1 cellular context compared by ENCODE assay signal in the genomic region with DNA sequence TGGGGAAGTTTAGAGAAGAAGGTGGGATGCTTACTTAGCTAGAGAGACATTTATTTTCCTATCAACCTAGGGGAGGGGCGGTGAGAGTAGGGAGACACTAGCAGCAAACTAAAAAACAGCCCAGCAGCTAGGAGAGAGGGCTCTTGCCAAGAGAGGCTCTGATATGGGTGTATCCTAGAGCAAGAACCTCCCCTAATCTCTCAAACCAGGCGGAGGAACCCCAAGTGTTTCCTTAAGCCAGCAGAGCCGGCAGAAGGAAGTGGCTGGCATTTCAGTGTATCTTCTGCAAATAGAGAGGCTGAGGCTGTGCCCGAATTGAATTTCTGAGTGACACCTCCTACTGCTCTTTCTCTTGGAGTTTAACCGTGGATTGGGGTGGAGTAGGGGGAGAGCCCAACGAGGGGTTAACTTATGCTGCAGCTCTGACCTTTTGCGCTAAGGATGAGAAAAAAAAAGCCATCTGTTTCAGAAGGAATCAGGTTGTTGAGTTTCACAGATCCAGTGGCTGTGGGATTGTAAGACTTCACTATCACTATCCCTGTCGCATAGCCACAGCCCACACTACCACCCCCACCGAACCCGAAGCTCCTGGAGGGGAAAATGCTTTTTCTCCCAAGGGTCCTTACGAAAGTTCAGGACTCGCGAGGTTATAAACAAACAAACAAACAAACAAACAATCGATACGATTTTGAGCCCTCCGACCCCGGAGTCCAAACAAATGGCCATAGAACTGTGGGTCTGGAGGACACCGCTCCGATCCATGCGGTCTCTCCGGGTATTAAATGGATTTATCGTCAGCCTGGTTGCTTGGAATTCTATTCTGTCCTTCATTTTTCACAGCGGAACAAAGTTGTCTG.
TF ChIP-seq lines count a peak whose summit lies in the region.

No MANE protein-coding gene starts in this region.

TF ChIP-seq in GM23338, 12 proteins besides CTCF, POLR2A, EP300 and RAD21 (continued from another document):
- TF ChIP-seq, protein P1, sequence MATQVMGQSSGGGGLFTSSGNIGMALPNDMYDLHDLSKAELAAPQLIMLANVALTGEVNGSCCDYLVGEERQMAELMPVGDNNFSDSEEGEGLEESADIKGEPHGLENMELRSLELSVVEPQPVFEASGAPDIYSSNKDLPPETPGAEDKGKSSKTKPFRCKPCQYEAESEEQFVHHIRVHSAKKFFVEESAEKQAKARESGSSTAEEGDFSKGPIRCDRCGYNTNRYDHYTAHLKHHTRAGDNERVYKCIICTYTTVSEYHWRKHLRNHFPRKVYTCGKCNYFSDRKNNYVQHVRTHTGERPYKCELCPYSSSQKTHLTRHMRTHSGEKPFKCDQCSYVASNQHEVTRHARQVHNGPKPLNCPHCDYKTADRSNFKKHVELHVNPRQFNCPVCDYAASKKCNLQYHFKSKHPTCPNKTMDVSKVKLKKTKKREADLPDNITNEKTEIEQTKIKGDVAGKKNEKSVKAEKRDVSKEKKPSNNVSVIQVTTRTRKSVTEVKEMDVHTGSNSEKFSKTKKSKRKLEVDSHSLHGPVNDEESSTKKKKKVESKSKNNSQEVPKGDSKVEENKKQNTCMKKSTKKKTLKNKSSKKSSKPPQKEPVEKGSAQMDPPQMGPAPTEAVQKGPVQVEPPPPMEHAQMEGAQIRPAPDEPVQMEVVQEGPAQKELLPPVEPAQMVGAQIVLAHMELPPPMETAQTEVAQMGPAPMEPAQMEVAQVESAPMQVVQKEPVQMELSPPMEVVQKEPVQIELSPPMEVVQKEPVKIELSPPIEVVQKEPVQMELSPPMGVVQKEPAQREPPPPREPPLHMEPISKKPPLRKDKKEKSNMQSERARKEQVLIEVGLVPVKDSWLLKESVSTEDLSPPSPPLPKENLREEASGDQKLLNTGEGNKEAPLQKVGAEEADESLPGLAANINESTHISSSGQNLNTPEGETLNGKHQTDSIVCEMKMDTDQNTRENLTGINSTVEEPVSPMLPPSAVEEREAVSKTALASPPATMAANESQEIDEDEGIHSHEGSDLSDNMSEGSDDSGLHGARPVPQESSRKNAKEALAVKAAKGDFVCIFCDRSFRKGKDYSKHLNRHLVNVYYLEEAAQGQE (IDR thresholded peaks at IDR 0.05; ENCODE audit: unreplicated experiment), result no peak
